ENCODE assay signal across 33 cellular contexts in the genomic region with DNA sequence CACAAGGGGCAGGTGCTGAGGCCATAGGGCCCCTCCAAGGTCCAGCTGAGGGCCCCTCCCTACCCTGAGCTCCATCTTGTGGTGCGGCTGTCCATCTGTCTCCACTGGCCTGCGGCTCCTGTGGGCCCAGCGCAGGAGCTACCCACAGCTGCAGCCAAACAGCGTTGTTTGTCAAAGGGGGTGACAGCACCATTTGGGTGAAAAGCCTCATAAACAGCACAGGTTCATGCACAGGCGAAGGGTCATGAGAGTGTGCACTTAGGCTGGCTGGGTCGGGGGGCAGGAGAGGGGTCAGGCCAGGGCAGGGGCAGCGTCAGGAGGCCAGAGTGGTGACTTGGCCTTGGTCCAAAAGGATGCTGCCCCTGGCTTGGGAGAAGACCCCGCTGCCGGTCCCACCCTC. TPM values are rescaled to one million over a fixed set of nuclear protein-coding genes. Genes with fewer than 3 reads are reported as not detected.
DNase-seq lines count a peak whose midpoint lies in the region; ATAC-seq, FAIRE-seq and TF ChIP-seq lines count a peak whose summit lies in the region.
"Had no signal": no experiment of that assay in that cellular context is flagged by ENCODE, and none has a peak within 500 bp of the region (broad histone marks: within the 10 kb centered on the region; RNA-seq: fewer than 3 reads in every experiment).

No MANE protein-coding gene starts in this region.

- H3K27ac ChIP-seq in 22Rv1, result peak overlapping the region; percentile 84
- peak overlapping the region; percentile 50; the same call in 1 of the 2 replicates for H3K27ac ChIP-seq in SJSA1
- peak overlapping the region in 2 of 3 donors; percentile 66 to 72 for H3K27ac ChIP-seq in right lobe of liver
- H3K27ac ChIP-seq in small intestine (ENCODE audit: low read depth in 1 of 2, low read length in 1 of 2), result peak overlapping the region; percentile 71 to 93
- H3K27ac ChIP-seq in CD4-positive, alpha-beta memory T cell (ENCODE audit: low read depth, low read length), result no peak overlapping the region
- H3K27ac ChIP-seq: brain microvascular endothelial cell had no signal

- intact Hi-C loops in right lobe of liver (cut with DNase I), result no loop called here
- intact Hi-C loops in CD4-positive, alpha-beta memory T cell (cut with micrococcal nuclease), result no loop called here

- H3K27me3 ChIP-seq in SJSA1 (replicated peaks), result no peaks in the 10 kb centered on the region
- H3K27me3 ChIP-seq in right lobe of liver, result no peaks in the 10 kb centered on the region
- no peaks in the 10 kb centered on the region for H3K27me3 ChIP-seq in small intestine (ENCODE audit: control insufficient read depth in 2 of 2, insufficient read depth in 2 of 2, low read length in 2 of 2)
- H3K27me3 ChIP-seq in CD4-positive, alpha-beta memory T cell (ENCODE audit: insufficient read depth, low read length), result no peaks in the 10 kb centered on the region
- H3K27me3 ChIP-seq: brain microvascular endothelial cell had no signal

- WGBS in right lobe of liver (ENCODE audit: insufficient coverage, low coverage, low lambda C conversion rate, missing lambda C conversion rate), result 100% methylated on average over 3 of the region's 9 CpGs
- WGBS in small intestine, 3 donors, result 65 to 83% (median 77%) methylated on average over 9 of the region's 9 CpGs

- no peak for ATAC-seq in right lobe of liver
- ATAC-seq: activated CD4-positive, CD25-positive, alpha-beta regulatory T cell treated with anti-CD3 and anti-CD28 coated beads, Interleukin-2, amount 50 U/mL, for 24 hours; activated CD8-positive, alpha-beta T cell treated with anti-CD3 and anti-CD28 coated beads for 36 hours; HCT116; sciatic nerve had no signal

- H3K27ac Mint-ChIP-seq in CD4-positive, alpha-beta memory T cell, result no peak overlapping the region
- H3K27ac Mint-ChIP-seq: activated CD8-positive, alpha-beta T cell treated with anti-CD3 and anti-CD28 coated beads for 36 hours; activated naive CD4-positive, alpha-beta T cell treated with anti-CD3 and anti-CD28 coated beads for 36 hours; CD4-positive, alpha-beta T cell; immature natural killer cell; progenitor cell of endocrine pancreas had no signal

- H3K4me1 ChIP-seq in SJSA1 (replicated peaks) (peaks cover 50% of the 10 kb centered on the region), right lobe of liver (peaks cover 0 to 63% (median 32%) of the 10 kb centered on the region in 4 donors), small intestine (ENCODE audit: control insufficient read depth in 2 of 2, insufficient read depth in 1 of 2, low read depth in 1 of 2, low read length in 1 of 2) (peaks cover 6 to 7% of the 10 kb centered on the region in 2 donors)
- H3K4me1 ChIP-seq in CD4-positive, alpha-beta memory T cell (ENCODE audit: insufficient read depth, low read length), result peaks cover 12% of the 10 kb centered on the region

- H3K9me3 ChIP-seq in SJSA1 (replicated peaks), result no peaks in the 10 kb centered on the region
- H3K9me3 ChIP-seq in right lobe of liver, result no peaks in the 10 kb centered on the region
- H3K9me3 ChIP-seq in small intestine (ENCODE audit: control insufficient read depth, low read depth), result no peaks in the 10 kb centered on the region
- H3K9me3 ChIP-seq in CD4-positive, alpha-beta memory T cell (ENCODE audit: control insufficient read depth in 1 of 2, low read length in 2 of 2), result no peaks in the 10 kb centered on the region

- H3K36me3 ChIP-seq in SJSA1 (no peaks in the 10 kb centered on the region), right lobe of liver (no peaks in the 10 kb centered on the region), small intestine (ENCODE audit: control insufficient read depth in 2 of 2, insufficient read depth in 2 of 2, low read length in 2 of 2) (no peaks in the 10 kb centered on the region)
- H3K36me3 ChIP-seq in CD4-positive, alpha-beta memory T cell (ENCODE audit: insufficient read depth, low read length), result no peaks in the 10 kb centered on the region
- H3K36me3 ChIP-seq: brain microvascular endothelial cell had no signal

- no peak overlapping the region for H3K4me3 Mint-ChIP-seq in CD4-positive, alpha-beta memory T cell
- H3K4me3 Mint-ChIP-seq: activated CD8-positive, alpha-beta T cell treated with anti-CD3 and anti-CD28 coated beads for 36 hours; activated naive CD4-positive, alpha-beta T cell treated with anti-CD3 and anti-CD28 coated beads for 36 hours; CD4-positive, alpha-beta T cell; immature natural killer cell; type B pancreatic cell had no signal

- no peak for TF ChIP-seq POLR2A in right lobe of liver (IDR thresholded peaks at IDR 0.05)

- POLR2A ChIA-PET in CD4-positive, alpha-beta memory T cell (lab: Charles Lee; ENCODE audit: partially characterized antibody), result no interaction called here

- H3K4me1 Mint-ChIP-seq in CD4-positive, alpha-beta memory T cell, result peaks cover 7 to 17% (median 11%) of the 10 kb centered on the region in 4 donors

- FAIRE-seq in small intestine (lab: Jason Lieb, UNC), result no peak
- FAIRE-seq: D721Med had no signal

- H3K27me3 Mint-ChIP-seq in CD4-positive, alpha-beta memory T cell, result peaks cover 0 to 2% of the 10 kb centered on the region in 2 donors
- H3K27me3 Mint-ChIP-seq: activated CD8-positive, alpha-beta T cell treated with anti-CD3 and anti-CD28 coated beads for 36 hours; CD4-positive, alpha-beta T cell; progenitor cell of endocrine pancreas; type B pancreatic cell had no signal

- no peaks in the 10 kb centered on the region for H3K36me3 Mint-ChIP-seq in CD4-positive, alpha-beta memory T cell
- H3K36me3 Mint-ChIP-seq: immature natural killer cell, type B pancreatic cell had no signal

- no peak for TF ChIP-seq CTCF in 22Rv1 (IDR thresholded peaks at IDR 0.05)
- TF ChIP-seq CTCF in right lobe of liver (IDR thresholded peaks at IDR 0.05), result no peak

- DNase-seq in SJSA1 (ENCODE audit: low read depth in 1 of 2, low spot score in 2 of 2) (no peak), right lobe of liver (peak in 2 of 3 donors; percentile 13 to 54), small intestine (no peak), HCEC 1CT (no peak), NCI-H446 (lab: John Stamatoyannopoulos, UW) (no peak), NCI-H2227 (lab: John Stamatoyannopoulos, UW; ENCODE audit: unreplicated experiment) (no peak)
- no peak for DNase-seq in CD4-positive, alpha-beta memory T cell
- DNase-seq: activated CD8-positive, alpha-beta memory T cell treated with anti-CD3 and anti-CD28 coated beads, Interleukin-2, amount 50 U/mL, for 48 hours; activated CD8-positive, alpha-beta T cell treated with anti-CD3 and anti-CD28 coated beads for 36 hours; activated naive CD4-positive, alpha-beta T cell treated with anti-CD3 and anti-CD28 coated beads for 36 hours; AML-193; brain microvascular endothelial cell; CD4-positive, alpha-beta T cell; DND-41; GF-D8; hypothalamus; immature natural killer cell; Karpas-422; mesendoderm; NCI-H1417 treated with DMSO at 0.1 percent for 48 hours; NCI-H2227 treated with DMSO at 0.1 percent for 48 hours; NCI-H748 treated with DMSO at 0.1 percent for 48 hours; RPMI8226; stimulated activated CD4-positive, alpha-beta T cell treated with anti-CD3 and anti-CD28 coated beads, Interleukin-12 subunit alpha, Interleukin-12 subunit beta, amount 100 ng/mL, for 4 hours; stimulated activated CD4-positive, alpha-beta T cell treated with anti-CD3 and anti-CD28 coated beads, Interleukin-2, amount 100 ng/mL, for 48 hours; T-helper 1 cell had no signal

- CTCF ChIA-PET in CD4-positive, alpha-beta memory T cell (lab: Charles Lee; ENCODE audit: partially characterized antibody), result no interaction called here

- no peaks in the 10 kb centered on the region for H3K9me3 Mint-ChIP-seq in CD4-positive, alpha-beta memory T cell
- H3K9me3 Mint-ChIP-seq: activated CD8-positive, alpha-beta T cell treated with anti-CD3 and anti-CD28 coated beads for 36 hours; activated naive CD4-positive, alpha-beta T cell treated with anti-CD3 and anti-CD28 coated beads for 36 hours; CD4-positive, alpha-beta T cell; immature natural killer cell; type B pancreatic cell had no signal

- H3K4me3 ChIP-seq in SJSA1 (no peak overlapping the region), right lobe of liver (no peak overlapping the region), small intestine (ENCODE audit: low read depth in 1 of 2, low read length in 2 of 2) (no peak overlapping the region)
- H3K4me3 ChIP-seq in CD4-positive, alpha-beta memory T cell (ENCODE audit: low read length in 2 of 2), result no peak overlapping the region

RNA-seq across cellular contexts. Expression of a gene that starts 32.3 kb away (rescaled TPM):
- 14.4 and 25.0 TPM in 2 replicates for total RNA-seq in SJSA1 (2014; rRNA removed; shearing (Covaris generic))
- 1 to 10 TPM; 3.0 to 9.9 (median 6.6) TPM for total RNA-seq in right lobe of liver
- polyA plus RNA-seq in small intestine, result 10 to 100 TPM; 13.1 to 19.5 (median 17.2) TPM
- total RNA-seq in CD4-positive, alpha-beta memory T cell, result 10 to 100 TPM; 35.3 to 37.8 TPM
- polyA plus RNA-seq in CD4-positive, alpha-beta memory T cell, result 10 to 100 TPM; 72.6 to 76.2 TPM

RNA-seq across cellular contexts. Expression of a gene that starts 34.2 kb away (rescaled TPM):
- total RNA-seq in SJSA1 (2014; rRNA removed; shearing (Covaris generic)), result 7.7 and 19.8 TPM in 2 replicates
- 10 to 100 TPM; 12.0 to 23.8 (median 16.5) TPM for total RNA-seq in right lobe of liver
- polyA plus RNA-seq in small intestine, result 10 to 100 TPM in 1 of 3 donors, 1 to 10 TPM in 2; 6.7 to 10.5 (median 6.8) TPM
- total RNA-seq in CD4-positive, alpha-beta memory T cell, result 10 to 100 TPM; 22.1 to 24.0 TPM
- polyA plus RNA-seq in CD4-positive, alpha-beta memory T cell, result 1 to 10 TPM; 6.8 to 9.9 TPM

RNA-seq across cellular contexts. Expression of a gene that starts 38.6 kb away (rescaled TPM):
- 37.4 and 41.0 TPM in 2 replicates for total RNA-seq in SJSA1 (2014; rRNA removed; shearing (Covaris generic))
- total RNA-seq in right lobe of liver, result 10 to 100 TPM; 18.9 to 30.7 (median 28.4) TPM
- polyA plus RNA-seq in small intestine, result 10 to 100 TPM; 36.0 to 48.0 (median 42.4) TPM
- 100 to 1,000 TPM; 127 to 134 TPM for total RNA-seq in CD4-positive, alpha-beta memory T cell
- 100 to 1,000 TPM; 132 to 147 TPM for polyA plus RNA-seq in CD4-positive, alpha-beta memory T cell

RNA-seq across cellular contexts. Expression of a gene that starts 54.6 kb away (rescaled TPM):
- total RNA-seq in SJSA1 (2014; rRNA removed; shearing (Covaris generic)), result not detected in 2 replicates
- 1 to 10 TPM in 4 of 6 experiments, under 1 TPM in 2; 0.59 to 6.3 (median 2.7) TPM for total RNA-seq in right lobe of liver
- polyA plus RNA-seq in small intestine, result 10 to 100 TPM; 33.9 to 63.5 (median 48.1) TPM
- total RNA-seq in CD4-positive, alpha-beta memory T cell, result 1 to 10 TPM; 2.0 to 2.1 TPM
- 1 to 10 TPM; 1.3 to 3.9 TPM for polyA plus RNA-seq in CD4-positive, alpha-beta memory T cell

Comparison
In these comparisons a context has a peak if more than half of its experiments do, and no peak if none do; other contexts are left out.
1. DNase-seq: peak in right lobe of liver (2 of 3); none in SJSA1 (0 of 2), small intestine (single experiment), CD4-positive, alpha-beta memory T cell (0 of 5), HCEC 1CT (single experiment), NCI-H446 (0 of 2) and NCI-H2227 (single experiment).